ENCODE assay signal across 16 cellular contexts in genomic region chr2:46719499-46719898, GRCh38. TPM values are rescaled to one million over a fixed set of nuclear protein-coding genes. Genes with fewer than 3 reads are reported as not detected.
DNase-seq lines count a peak whose midpoint lies in the region; ATAC-seq and TF ChIP-seq lines count a peak whose summit lies in the region.
"Had no signal": no experiment of that assay in that cellular context is flagged by ENCODE, and none has a peak within 500 bp of the region (broad histone marks: within the 10 kb centered on the region; RNA-seq: fewer than 3 reads in every experiment).

No MANE protein-coding gene starts in this region.

- H3K27me3 ChIP-seq in RWPE2 (ENCODE audit: insufficient read depth, poor library complexity, severe bottlenecking) (no peaks in the 10 kb centered on the region), skeletal muscle satellite cell (ENCODE audit: control insufficient read depth, insufficient read depth, low read length) (no peaks in the 10 kb centered on the region), suprapubic skin (no peaks in the 10 kb centered on the region)
- H3K27me3 ChIP-seq: neural progenitor cell, tibial artery had no signal

- H3K27me3 Mint-ChIP-seq in activated CD8-positive, alpha-beta T cell treated with anti-CD3 and anti-CD28 coated beads for 36 hours, result no peaks in the 10 kb centered on the region
- H3K27me3 Mint-ChIP-seq in activated CD8-positive, alpha-beta T cell treated with anti-CD3 and anti-CD28 coated beads, Interleukin-2, amount 10 ng/mL, durations not matched to agents 7 days and 5 days (ENCODE audit: low read depth), result no peaks in the 10 kb centered on the region
- H3K27me3 Mint-ChIP-seq: activated CD4-positive, alpha-beta memory T cell treated with anti-CD3 and anti-CD28 coated beads for 36 hours had no signal

- H3K4me3 ChIP-seq in RWPE2 (ENCODE audit: severe bottlenecking) (no peak overlapping the region), fibroblast of villous mesenchyme (ENCODE audit: low read depth, low read length) (no peak overlapping the region), skeletal muscle satellite cell (ENCODE audit: low read length) (no peak overlapping the region), suprapubic skin (no peak overlapping the region)
- H3K4me3 ChIP-seq: coronary artery, neural progenitor cell, tibial artery had no signal

- H3K27ac ChIP-seq in RWPE2 (ENCODE audit: poor library complexity, severe bottlenecking) (peak overlapping the region; percentile 57), suprapubic skin (no peak overlapping the region)
- H3K27ac ChIP-seq: 22Rv1, coronary artery, neural progenitor cell, tibial artery had no signal

- CTCF ChIA-PET in activated CD8-positive, alpha-beta T cell treated with anti-CD3 and anti-CD28 coated beads for 36 hours (lab: Charles Lee), result interaction anchor here (0.9 to 3.6 kb wide), 3 partner anchors 15 to 57 kb away, joined by 4 to 11 read pairs (median 4); no protein-coding TSS in a partner anchor
- CTCF ChIA-PET in activated CD8-positive, alpha-beta T cell treated with anti-CD3 and anti-CD28 coated beads, Interleukin-2, amount 10 ng/mL, durations not matched to agents 7 days and 5 days (lab: Charles Lee), result interaction anchor here (1.1 to 2.1 kb wide), 4 partner anchors 9 to 74 kb away, joined by 3 to 8 read pairs (median 3); no protein-coding TSS in a partner anchor

- peaks cover 9% of the 10 kb centered on the region for H3K36me3 Mint-ChIP-seq in activated CD8-positive, alpha-beta T cell treated with anti-CD3 and anti-CD28 coated beads for 36 hours (ENCODE audit: low read depth)
- peaks cover 14% of the 10 kb centered on the region for H3K36me3 Mint-ChIP-seq in activated CD8-positive, alpha-beta T cell treated with anti-CD3 and anti-CD28 coated beads, Interleukin-2, amount 10 ng/mL, durations not matched to agents 7 days and 5 days (ENCODE audit: low read depth)

- DNase-seq in activated CD8-positive, alpha-beta T cell treated with anti-CD3 and anti-CD28 coated beads for 36 hours, result no peak
- DNase-seq in activated CD8-positive, alpha-beta T cell treated with anti-CD3 and anti-CD28 coated beads, Interleukin-2, amount 10 ng/mL, durations not matched to agents 7 days and 5 days, result no peak
- DNase-seq in RWPE2 (ENCODE audit: low spot score) (no peak), fibroblast of villous mesenchyme (ENCODE audit: low read depth) (peak; percentile 48), suprapubic skin (ENCODE audit: low spot score in 2 of 2) (no peak)
- DNase-seq: activated CD4-positive, alpha-beta memory T cell treated with anti-CD3 and anti-CD28 coated beads for 36 hours; activated naive CD4-positive, alpha-beta T cell treated with anti-CD3 and anti-CD28 coated beads, Interleukin-2, amount 50 U/mL, for 16 hours; kidney; NCI-H2171; tibial artery had no signal

- H3K4me1 Mint-ChIP-seq in activated CD8-positive, alpha-beta T cell treated with anti-CD3 and anti-CD28 coated beads for 36 hours (ENCODE audit: low read depth), result peaks cover 60% of the 10 kb centered on the region
- peaks cover 24% of the 10 kb centered on the region for H3K4me1 Mint-ChIP-seq in activated CD8-positive, alpha-beta T cell treated with anti-CD3 and anti-CD28 coated beads, Interleukin-2, amount 10 ng/mL, durations not matched to agents 7 days and 5 days (ENCODE audit: low read depth)
- H3K4me1 Mint-ChIP-seq: neural progenitor cell had no signal

- no peak for TF ChIP-seq EP300 in suprapubic skin (IDR thresholded peaks at IDR 0.05)

- peaks cover 2% of the 10 kb centered on the region for H3K9me3 ChIP-seq in RWPE2 (ENCODE audit: severe bottlenecking)
- no peaks in the 10 kb centered on the region for H3K9me3 ChIP-seq in skeletal muscle satellite cell (replicated peaks; ENCODE audit: low read length)
- no peaks in the 10 kb centered on the region for H3K9me3 ChIP-seq in suprapubic skin
- H3K9me3 ChIP-seq: tibial artery had no signal

- H3K9ac ChIP-seq in skeletal muscle satellite cell (ENCODE audit: low read depth, low read length), result no peak overlapping the region
- H3K9ac ChIP-seq: neural progenitor cell had no signal

- peak overlapping the region; percentile 11 for H3K4me2 ChIP-seq in skeletal muscle satellite cell (ENCODE audit: low read length)
- H3K4me2 ChIP-seq: neural progenitor cell had no signal

- H3K9me3 Mint-ChIP-seq in activated CD8-positive, alpha-beta T cell treated with anti-CD3 and anti-CD28 coated beads for 36 hours, result peaks cover 13% of the 10 kb centered on the region
- peaks cover 21% of the 10 kb centered on the region for H3K9me3 Mint-ChIP-seq in activated CD8-positive, alpha-beta T cell treated with anti-CD3 and anti-CD28 coated beads, Interleukin-2, amount 10 ng/mL, durations not matched to agents 7 days and 5 days (ENCODE audit: insufficient read depth)

- no peak for TF ChIP-seq POLR2A in suprapubic skin (IDR thresholded peaks at IDR 0.05)

- 74% methylated on average over 5 of the region's 5 CpGs for whole genome bisulfite sequencing in suprapubic skin

- intact Hi-C loops in activated CD8-positive, alpha-beta T cell treated with anti-CD3 and anti-CD28 coated beads for 36 hours (cut with micrococcal nuclease), result no loop called here

- H3K36me3 ChIP-seq in RWPE2 (ENCODE audit: low read depth), result no peaks in the 10 kb centered on the region
- H3K36me3 ChIP-seq in skeletal muscle satellite cell (ENCODE audit: insufficient read depth, low read length), result peaks cover 8% of the 10 kb centered on the region
- no peaks in the 10 kb centered on the region for H3K36me3 ChIP-seq in suprapubic skin
- H3K36me3 ChIP-seq: neural progenitor cell, tibial artery had no signal

- POLR2A ChIA-PET in activated CD8-positive, alpha-beta T cell treated with anti-CD3 and anti-CD28 coated beads for 36 hours (lab: Charles Lee), result no interaction called here
- POLR2A ChIA-PET in activated CD8-positive, alpha-beta T cell treated with anti-CD3 and anti-CD28 coated beads, Interleukin-2, amount 10 ng/mL, durations not matched to agents 7 days and 5 days (lab: Charles Lee), result no interaction called here

- no peak overlapping the region for H3K4me3 Mint-ChIP-seq in activated CD8-positive, alpha-beta T cell treated with anti-CD3 and anti-CD28 coated beads for 36 hours
- no peak overlapping the region for H3K4me3 Mint-ChIP-seq in activated CD8-positive, alpha-beta T cell treated with anti-CD3 and anti-CD28 coated beads, Interleukin-2, amount 10 ng/mL, durations not matched to agents 7 days and 5 days
- H3K4me3 Mint-ChIP-seq: activated CD4-positive, alpha-beta memory T cell treated with anti-CD3 and anti-CD28 coated beads for 36 hours; neural progenitor cell had no signal

- no peak overlapping the region for H3K27ac Mint-ChIP-seq in activated CD8-positive, alpha-beta T cell treated with anti-CD3 and anti-CD28 coated beads for 36 hours
- H3K27ac Mint-ChIP-seq in activated CD8-positive, alpha-beta T cell treated with anti-CD3 and anti-CD28 coated beads, Interleukin-2, amount 10 ng/mL, durations not matched to agents 7 days and 5 days, result no peak overlapping the region
- H3K27ac Mint-ChIP-seq: activated CD4-positive, alpha-beta memory T cell treated with anti-CD3 and anti-CD28 coated beads for 36 hours; neural progenitor cell had no signal

- ATAC-seq in activated CD8-positive, alpha-beta T cell treated with anti-CD3 and anti-CD28 coated beads for 36 hours, result peak; percentile 10
- ATAC-seq in activated CD8-positive, alpha-beta T cell treated with anti-CD3 and anti-CD28 coated beads, Interleukin-2, amount 10 ng/mL, durations not matched to agents 7 days and 5 days, result no peak
- peak; percentile 81 for ATAC-seq in RWPE2 (ENCODE audit: low read depth)
- ATAC-seq in GM19463 (IDR thresholded peaks at IDR 0.05; ENCODE audit: unreplicated experiment), result no peak
- no peak for ATAC-seq in HG03432 (IDR thresholded peaks at IDR 0.05; ENCODE audit: unreplicated experiment)

- no peak for TF ChIP-seq CTCF in activated CD8-positive, alpha-beta T cell treated with anti-CD3 and anti-CD28 coated beads for 36 hours (IDR thresholded peaks at IDR 0.05)
- TF ChIP-seq CTCF in RWPE2 (IDR thresholded peaks at IDR 0.05; ENCODE audit: poor library complexity, severe bottlenecking), result no peak
- TF ChIP-seq CTCF in fibroblast of villous mesenchyme (IDR thresholded peaks at IDR 0.05; ENCODE audit: insufficient read depth, low read depth, low read length), result no peak
- no peak for TF ChIP-seq CTCF in suprapubic skin (IDR thresholded peaks at IDR 0.05)

- H3K4me1 ChIP-seq in RWPE2 (ENCODE audit: insufficient read depth, poor library complexity, severe bottlenecking) (peaks cover 35% of the 10 kb centered on the region), skeletal muscle satellite cell (ENCODE audit: control insufficient read depth, insufficient read depth, low read length) (peaks cover 70% of the 10 kb centered on the region), suprapubic skin (peaks cover 51% of the 10 kb centered on the region)

RNA-seq across cellular contexts. Expression of gene SOCS5, which starts 20.4 kb away (rescaled TPM):
- 1 to 10 TPM; 5.2 to 5.3 TPM for total RNA-seq in activated CD8-positive, alpha-beta T cell treated with anti-CD3 and anti-CD28 coated beads for 36 hours
- 1 to 10 TPM; 5.8 to 6.7 TPM for total RNA-seq in activated CD8-positive, alpha-beta T cell treated with anti-CD3 and anti-CD28 coated beads, Interleukin-2, amount 10 ng/mL, durations not matched to agents 7 days and 5 days
- 86.0 and 220 TPM in 2 replicates for total RNA-seq in fibroblast of villous mesenchyme
- total RNA-seq in skeletal muscle satellite cell (2012; rRNA removed), result 43.6 and 52.2 TPM in 2 replicates
- 10 to 100 TPM; 15.0 to 26.7 (median 17.8) TPM for total RNA-seq in suprapubic skin

Comparison
In these comparisons a context has a peak if more than half of its experiments do, and no peak if none do; other contexts are left out.
1. ATAC-seq: peak in activated CD8-positive, alpha-beta T cell treated with anti-CD3 and anti-CD28 coated beads for 36 hours (single experiment) and RWPE2 (single experiment); none in activated CD8-positive, alpha-beta T cell treated with anti-CD3 and anti-CD28 coated beads, Interleukin-2, amount 10 ng/mL, durations not matched to agents 7 days and 5 days (single experiment), GM19463 (single experiment) and HG03432 (single experiment).